1 cellular context compared by ENCODE assay signal in genomic region chr2:96265840-96266569, GRCh38.
TF ChIP-seq lines count a peak whose summit lies in the region.

TSS of gene CIAO1 (plus strand) at chr2:96266225. CDS start at chr2:96266351, 126 bp downstream.
TSS of gene TMEM127 (minus strand) at chr2:96265997. CDS start at chr2:96265381, 616 bp downstream.

TF ChIP-seq in HEK293, 187 proteins besides CTCF, POLR2A, EP300 and RAD21 (continued from another document and continues in another):
- TF ChIP-seq ZNF449 (tag by site-specific recombination; IDR thresholded peaks at IDR 0.05), result no peak; the same call in 1 of the 2 replicates
- TF ChIP-seq SP3 (tag by site-specific recombination; IDR thresholded peaks at IDR 0.05), result peak; percentile 95
- peak; percentile 88 for TF ChIP-seq ZBTB8A (tag by site-specific recombination; IDR thresholded peaks at IDR 0.05)
- no peak for TF ChIP-seq ZBTB6 (tag by site-specific recombination; IDR thresholded peaks at IDR 0.05)
- TF ChIP-seq MZF1 (tag by site-specific recombination; IDR thresholded peaks at IDR 0.05; ENCODE audit: borderline replicate concordance), result no peak
- TF ChIP-seq ZNF621 (tag by site-specific recombination; IDR thresholded peaks at IDR 0.05), result no peak
- no peak for TF ChIP-seq ZNF624 (tag by site-specific recombination; IDR thresholded peaks at IDR 0.05)
- TF ChIP-seq ZNF529 (tag by site-specific recombination; IDR thresholded peaks at IDR 0.05; ENCODE audit: insufficient replicate concordance), result no peak
- no peak for TF ChIP-seq ZFP41 (tag by site-specific recombination; IDR thresholded peaks at IDR 0.05; ENCODE audit: borderline replicate concordance)
- TF ChIP-seq ZNF175 (tag by site-specific recombination; IDR thresholded peaks at IDR 0.05), result no peak
- no peak for TF ChIP-seq ZNF26 (tag by site-specific recombination; IDR thresholded peaks at IDR 0.05)
- TF ChIP-seq ZBTB48 (tag by site-specific recombination; IDR thresholded peaks at IDR 0.05), result peak; percentile 47
- peak; percentile 46; the same call in 1 of the 2 replicates for TF ChIP-seq HIC1 (tag by site-specific recombination; IDR thresholded peaks at IDR 0.05)
- TF ChIP-seq ZFP37 (tag by site-specific recombination; IDR thresholded peaks at IDR 0.05), result peak; percentile 66
- TF ChIP-seq ZNF223 (tag by site-specific recombination; IDR thresholded peaks at IDR 0.05), result no peak
- peak; percentile 63; the same call in 1 of the 2 replicates for TF ChIP-seq ZNF2 (tag by site-specific recombination; IDR thresholded peaks at IDR 0.05)
- no peak for TF ChIP-seq PRDM6 (tag by site-specific recombination; IDR thresholded peaks at IDR 0.05)
- peak; percentile 41 for TF ChIP-seq GLIS1 (tag by site-specific recombination; IDR thresholded peaks at IDR 0.05)
- TF ChIP-seq ZBTB44 (tag by site-specific recombination; IDR thresholded peaks at IDR 0.05), result no peak
- TF ChIP-seq PRDM1 (tag by site-specific recombination; IDR thresholded peaks at IDR 0.05), result no peak
- TF ChIP-seq ZNF354C (tag by site-specific recombination; IDR thresholded peaks at IDR 0.05; ENCODE audit: borderline replicate concordance, low read depth), result no peak
- no peak for TF ChIP-seq ZNF23 (tag by site-specific recombination; IDR thresholded peaks at IDR 0.05; ENCODE audit: borderline replicate concordance)
- TF ChIP-seq ZNF140 (tag by site-specific recombination; IDR thresholded peaks at IDR 0.05), result no peak
- no peak for TF ChIP-seq ZNF157 (tag by site-specific recombination; IDR thresholded peaks at IDR 0.05)
- no peak for TF ChIP-seq ZNF600 (tag by site-specific recombination; IDR thresholded peaks at IDR 0.05)
- no peak for TF ChIP-seq ZSCAN18 (tag by site-specific recombination; IDR thresholded peaks at IDR 0.05)
- no peak for TF ChIP-seq PRDM4 (tag by site-specific recombination; IDR thresholded peaks at IDR 0.05)
- TF ChIP-seq ZNF18 (tag by site-specific recombination; IDR thresholded peaks at IDR 0.05), result no peak
- TF ChIP-seq ZNF610 (tag by site-specific recombination; IDR thresholded peaks at IDR 0.05; ENCODE audit: borderline replicate concordance), result no peak
- 0 out of 2 replicates have a peak, but pooled peaks have one; percentile 21 for TF ChIP-seq ZNF639 (tag by site-specific recombination; IDR thresholded peaks at IDR 0.05)
- no peak for TF ChIP-seq ZNF169 (tag by site-specific recombination; IDR thresholded peaks at IDR 0.05)
- peak; percentile 41; the same call in 1 of the 2 replicates for TF ChIP-seq ZNF501 (tag by site-specific recombination; IDR thresholded peaks at IDR 0.05)
- no peak for TF ChIP-seq ZNF121 (tag by site-specific recombination; IDR thresholded peaks at IDR 0.05)
- TF ChIP-seq KLF9 (tag by site-specific recombination; IDR thresholded peaks at IDR 0.05; ENCODE audit: low read depth), result peak; percentile 74
- no peak; the same call in 1 of the 2 replicates for TF ChIP-seq ZNF561 (tag by site-specific recombination; IDR thresholded peaks at IDR 0.05; ENCODE audit: borderline replicate concordance)
- TF ChIP-seq GFI1B (tag by site-specific recombination; IDR thresholded peaks at IDR 0.05), result no peak
- no peak for TF ChIP-seq ZNF571 (tag by site-specific recombination; IDR thresholded peaks at IDR 0.05)
- TF ChIP-seq IKZF3 (tag by site-specific recombination; IDR thresholded peaks at IDR 0.05), result no peak
- no peak for TF ChIP-seq ZNF239 (tag by site-specific recombination; IDR thresholded peaks at IDR 0.05)
- peak; percentile 97; the same call in 1 of the 2 replicates for TF ChIP-seq ZBTB1 (tag by site-specific recombination; IDR thresholded peaks at IDR 0.05)
- no peak for TF ChIP-seq HOXA7 (CRISPR knock-in tag; IDR thresholded peaks at IDR 0.05; ENCODE audit: borderline replicate concordance)
- TF ChIP-seq ZNF433 (tag by site-specific recombination; IDR thresholded peaks at IDR 0.05; ENCODE audit: low read depth), result no peak
